In genomic region chr5:115992848-115993350, GRCh38 we compare ENCODE assay signal across 30 cellular contexts. TPM values are rescaled to one million over a fixed set of nuclear protein-coding genes. Genes with fewer than 3 reads are reported as not detected.
"Had no signal": no experiment of that assay in that cellular context is flagged by ENCODE, and none has a peak within 500 bp of the region (broad histone marks: within the 10 kb centered on the region; RNA-seq: fewer than 3 reads in every experiment).

No MANE protein-coding gene starts in this region.

- H3K4me3 Mint-ChIP-seq: activated CD4-positive, alpha-beta T cell treated with anti-CD3 and anti-CD28 coated beads, Interleukin-2, amount 10 ng/mL, durations not matched to agents 24 days and 14 days; activated naive CD4-positive, alpha-beta T cell treated with anti-CD3 and anti-CD28 coated beads for 36 hours; activated T-cell treated with anti-CD3 and anti-CD28 coated beads, Interleukin-2, amount 50 U/mL, for 4 hours; activated T-helper 1 cell treated with anti-CD3 and anti-CD28 coated beads, Interleukin-12 subunit alpha, Interleukin-12 subunit beta, Interleukin-2, Interleukin-4 antibody, amounts not matched to agents 30 ng/mL and 10 ng/mL and 1 ng/mL, durations not matched to agents 14 hours and 24 hours and 36 hours; T-helper 1 cell treated with Interleukin-12 subunit alpha and Interleukin-12 subunit beta and Interleukin-4 antibody, amounts not matched to agents 30 μg/mL and 1 μg/mL, for 36 hours; T-helper 2 cell treated with Interferon-gamma antibody and Interleukin-4, amounts not matched to agents 5 μg/mL and 100 μg/mL, for 36 hours had no signal

- H3K36me3 Mint-ChIP-seq: activated naive CD4-positive, alpha-beta T cell treated with anti-CD3 and anti-CD28 coated beads, Interleukin-2, amount 50 U/mL, for 72 hours had no signal

- H3K27ac Mint-ChIP-seq: activated CD4-positive, alpha-beta T cell treated with anti-CD3 and anti-CD28 coated beads, Interleukin-2, amount 10 ng/mL, durations not matched to agents 24 days and 14 days; activated naive CD4-positive, alpha-beta T cell treated with anti-CD3 and anti-CD28 coated beads for 36 hours; activated naive CD4-positive, alpha-beta T cell treated with anti-CD3 and anti-CD28 coated beads, Interleukin-2, amount 50 U/mL, for 72 hours; activated T-helper 1 cell treated with anti-CD3 and anti-CD28 coated beads, Interleukin-12 subunit alpha, Interleukin-12 subunit beta, Interleukin-2, Interleukin-4 antibody, amounts not matched to agents 30 ng/mL and 10 ng/mL and 1 ng/mL, durations not matched to agents 14 hours and 24 hours and 36 hours; T-helper 1 cell treated with Interleukin-12 subunit alpha and Interleukin-12 subunit beta and Interleukin-4 antibody, amounts not matched to agents 30 μg/mL and 1 μg/mL, for 36 hours; T-helper 2 cell treated with Interferon-gamma antibody and Interleukin-4, amounts not matched to agents 5 μg/mL and 100 μg/mL, for 36 hours had no signal

- H3K27me3 ChIP-seq: brain microvascular endothelial cell, SJCRH30 had no signal

- H3K9me3 ChIP-seq: SJCRH30 had no signal

- H3K4me1 Mint-ChIP-seq: activated CD4-positive, alpha-beta T cell treated with anti-CD3 and anti-CD28 coated beads, Interleukin-2, amount 10 ng/mL, durations not matched to agents 24 days and 14 days had no signal

- H3K4me3 ChIP-seq: SJCRH30, SK-N-MC had no signal

- H3K4me1 ChIP-seq: SJCRH30 had no signal

- DNase-seq: activated CD4-positive, alpha-beta T cell treated with anti-CD3 and anti-CD28 coated beads, Interleukin-2, amount 10 ng/mL, durations not matched to agents 24 days and 14 days; activated CD4-positive, alpha-beta T cell treated with anti-CD3 and anti-CD28 coated beads, Interleukin-2, amount 50 U/mL, for 48 hours; activated CD8-positive, alpha-beta memory T cell treated with anti-CD3 and anti-CD28 coated beads, Interleukin-2, amount 50 U/mL, for 4 hours; activated gamma-delta T cell treated with Interleukin-2 at 50 U/mL for 16 hours; activated naive CD4-positive, alpha-beta T cell treated with anti-CD3 and anti-CD28 coated beads for 36 hours; activated T-cell treated with anti-CD3 and anti-CD28 coated beads for 4 hours; activated T-cell treated with anti-CD3 and anti-CD28 coated beads, Interleukin-2, amount 50 U/mL, for 4 hours; anterior cingulate cortex; brain microvascular endothelial cell; central memory CD4-positive, alpha-beta T cell; NCI-H1092 treated with DMSO at 0.1 percent for 48 hours; NCI-H1417; NCI-H146; NCI-H187; NCI-H2029 treated with DMSO at 0.1 percent for 48 hours; NCI-H2107; NCI-H2171; NCI-H510A; NCI-H526; NCI-H748 treated with DMSO at 0.1 percent for 48 hours; NK-92 treated with Interleukin-12 subunit alpha and Interleukin-12 subunit beta, amount 100 ng/mL, for 24 hours; OCI-M1; SHP77; SJCRH30 had no signal

- H3K9me3 Mint-ChIP-seq: activated CD4-positive, alpha-beta T cell treated with anti-CD3 and anti-CD28 coated beads, Interleukin-2, amount 10 ng/mL, durations not matched to agents 24 days and 14 days; activated naive CD4-positive, alpha-beta T cell treated with anti-CD3 and anti-CD28 coated beads for 36 hours; activated naive CD4-positive, alpha-beta T cell treated with anti-CD3 and anti-CD28 coated beads, Interleukin-2, amount 50 U/mL, for 72 hours; activated T-cell treated with anti-CD3 and anti-CD28 coated beads, Interleukin-2, amount 50 U/mL, for 4 hours; activated T-helper 1 cell treated with anti-CD3 and anti-CD28 coated beads, Interleukin-12 subunit alpha, Interleukin-12 subunit beta, Interleukin-2, Interleukin-4 antibody, amounts not matched to agents 30 ng/mL and 10 ng/mL and 1 ng/mL, durations not matched to agents 14 hours and 24 hours and 36 hours; T-helper 1 cell treated with Interleukin-12 subunit alpha and Interleukin-12 subunit beta and Interleukin-4 antibody, amounts not matched to agents 30 μg/mL and 1 μg/mL, for 36 hours; T-helper 2 cell treated with Interferon-gamma antibody and Interleukin-4, amounts not matched to agents 5 μg/mL and 100 μg/mL, for 36 hours had no signal

- H3K27ac ChIP-seq: brain microvascular endothelial cell, SJCRH30, SK-N-MC had no signal

- H3K36me3 ChIP-seq: brain microvascular endothelial cell, SJCRH30 had no signal

RNA-seq across cellular contexts. Expression of gene LVRN, which starts 30.6 kb away (rescaled TPM):
- total RNA-seq: activated CD4-positive, alpha-beta T cell treated with anti-CD3 and anti-CD28 coated beads, Interleukin-2, amount 10 ng/mL, durations not matched to agents 24 days and 14 days; activated naive CD4-positive, alpha-beta T cell treated with anti-CD3 and anti-CD28 coated beads for 36 hours; activated T-cell treated with anti-CD3 and anti-CD28 coated beads, Interleukin-2, amount 50 U/mL, for 4 hours; activated T-helper 1 cell treated with anti-CD3 and anti-CD28 coated beads, Interleukin-12 subunit alpha, Interleukin-12 subunit beta, Interleukin-2, Interleukin-4 antibody, amounts not matched to agents 30 ng/mL and 10 ng/mL and 1 ng/mL, durations not matched to agents 14 hours and 24 hours and 36 hours had no signal

RNA-seq across cellular contexts. Expression of gene ARL14EPL, which starts 39.4 kb away (rescaled TPM):
- total RNA-seq: activated CD4-positive, alpha-beta T cell treated with anti-CD3 and anti-CD28 coated beads, Interleukin-2, amount 10 ng/mL, durations not matched to agents 24 days and 14 days; activated naive CD4-positive, alpha-beta T cell treated with anti-CD3 and anti-CD28 coated beads for 36 hours; activated naive CD4-positive, alpha-beta T cell treated with anti-CD3 and anti-CD28 coated beads, Interleukin-2, amount 50 U/mL, for 72 hours; activated T-cell treated with anti-CD3 and anti-CD28 coated beads, Interleukin-2, amount 50 U/mL, for 4 hours; activated T-helper 1 cell treated with anti-CD3 and anti-CD28 coated beads, Interleukin-12 subunit alpha, Interleukin-12 subunit beta, Interleukin-2, Interleukin-4 antibody, amounts not matched to agents 30 ng/mL and 10 ng/mL and 1 ng/mL, durations not matched to agents 14 hours and 24 hours and 36 hours; RPMI7951 had no signal
